Comparison of ENCODE assay signal across 8 cellular contexts in the genomic region with DNA sequence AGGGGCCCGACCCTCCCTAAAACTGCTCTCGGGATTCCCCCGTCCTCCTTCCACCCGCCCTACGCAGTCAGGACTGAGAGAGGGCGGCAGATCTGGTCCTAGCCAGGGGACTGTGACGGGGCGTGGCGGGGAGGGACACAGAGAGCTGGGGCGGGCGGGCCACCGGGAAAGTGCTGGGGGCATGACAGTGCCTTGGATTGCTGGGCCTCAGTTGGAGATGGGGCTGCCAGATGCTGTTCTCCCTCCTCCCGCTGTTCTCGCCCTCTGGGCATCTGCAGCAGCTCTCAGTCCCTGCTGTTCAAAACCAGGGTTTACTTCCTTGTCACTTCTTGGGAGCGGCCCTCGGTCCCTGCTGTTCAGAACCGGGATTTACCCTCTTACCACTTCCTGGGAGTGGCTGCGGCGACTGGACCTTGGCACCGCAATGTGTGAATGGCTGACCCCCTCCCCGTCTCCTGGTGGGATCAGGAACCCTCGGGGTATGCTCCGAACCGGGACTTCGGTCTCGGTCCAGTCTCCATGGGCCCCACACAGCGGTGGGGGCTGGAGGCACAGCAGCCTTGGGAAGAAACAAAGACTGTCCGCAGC. TPM values are rescaled to one million over a fixed set of nuclear protein-coding genes. Genes with fewer than 3 reads are reported as not detected.
DNase-seq lines count a peak whose midpoint lies in the region; ATAC-seq and TF ChIP-seq lines count a peak whose summit lies in the region.

No MANE protein-coding gene starts in this region.

- POLR2A ChIA-PET in OCI-LY7 (lab: Charles Lee), result no interaction called here

- peak overlapping the region; percentile 82 to 90 for H3K9ac ChIP-seq in mucosa of rectum (ENCODE audit: low read depth in 1 of 2, low read length in 2 of 2)

- no peaks in the 10 kb centered on the region for H3K79me2 ChIP-seq in OCI-LY7 (ENCODE audit: insufficient read depth, low read depth, low read length)

- H3K27ac ChIP-seq in mucosa of rectum (ENCODE audit: low read depth in 2 of 2, low read length in 2 of 2) (peak overlapping the region; percentile 75 to 91), OCI-LY7 (ENCODE audit: low read depth, low read length, poor library complexity, severe bottlenecking) (no peak overlapping the region)

- no TSS peak for BruUV-seq in OCI-LY7 (replicated peaks; lab: Mats Ljungman, UMichigan)

- peaks cover 15% of the 10 kb centered on the region for H3K27me3 Mint-ChIP-seq in endothelial cell (ENCODE audit: unreplicated experiment)

- no peaks in the 10 kb centered on the region for H3K36me3 ChIP-seq in mucosa of rectum (ENCODE audit: control insufficient read depth in 2 of 2, insufficient read depth in 2 of 2, low read length in 2 of 2)
- no peaks in the 10 kb centered on the region for H3K36me3 ChIP-seq in OCI-LY7 (ENCODE audit: insufficient read depth, low read length)

- H3K4me1 ChIP-seq in mucosa of rectum (ENCODE audit: control insufficient read depth in 2 of 2, insufficient read depth in 2 of 2, low read length in 2 of 2) (peaks cover 37 to 49% of the 10 kb centered on the region in 2 donors), OCI-LY7 (ENCODE audit: insufficient read depth, low read length, poor library complexity, severe bottlenecking) (peaks cover 60% of the 10 kb centered on the region)

- H3K9me3 Mint-ChIP-seq in endothelial cell (ENCODE audit: unreplicated experiment), result no peaks in the 10 kb centered on the region

- intact Hi-C loops in OCI-LY7 (cut with micrococcal nuclease; ENCODE audit: unreplicated experiment), result loop anchor here (5.0 kb wide), 1 partner anchor 244 kb away; the partner anchor contains the start of gene C15orf39

- peak; percentile 64 for DNase-seq in D341Med (ENCODE audit: low spot score)
- peak; percentile 89 for DNase-seq in NCI-H1694 (lab: John Stamatoyannopoulos, UW)
- DNase-seq in endothelial cell (ENCODE audit: low spot score), result peak; percentile 35
- no peak for DNase-seq in COLO829 (ENCODE audit: low spot score)
- DNase-seq in OCI-LY7 (ENCODE audit: low spot score), result no peak
- DNase-seq in occipital lobe (lab: John Stamatoyannopoulos, UW), result no peak

- H3K4me3 Mint-ChIP-seq in endothelial cell (ENCODE audit: unreplicated experiment), result peak overlapping the region; percentile 94

- H3K4me2 ChIP-seq in OCI-LY7 (ENCODE audit: low read length), result no peak overlapping the region

- H2AFZ ChIP-seq in OCI-LY7 (ENCODE audit: low read length), result no peak overlapping the region

- H3K9me2 ChIP-seq in OCI-LY7 (ENCODE audit: insufficient read depth, low read length), result no peaks in the 10 kb centered on the region

- peaks cover 53% of the 10 kb centered on the region for H3K4me1 Mint-ChIP-seq in endothelial cell (ENCODE audit: unreplicated experiment)

- CTCF ChIA-PET in OCI-LY7 (lab: Charles Lee; ENCODE audit: unreplicated experiment), result no interaction called here

- no peak for TF ChIP-seq CTCF in endothelial cell (IDR thresholded peaks at IDR 0.05; ENCODE audit: unreplicated experiment)
- TF ChIP-seq CTCF in OCI-LY7 (conservative IDR thresholded peaks at IDR 0.05; ENCODE audit: low read length), result no peak

- H3K4me3 ChIP-seq in mucosa of rectum (ENCODE audit: low read length in 2 of 2) (peak overlapping the region; percentile 85 to 92), OCI-LY7 (ENCODE audit: low read depth, low read length, poor library complexity, severe bottlenecking) (no peak overlapping the region)

- peak overlapping the region; percentile 82 for H3K27ac Mint-ChIP-seq in endothelial cell (ENCODE audit: unreplicated experiment)

- H3K27me3 ChIP-seq in mucosa of rectum (ENCODE audit: control insufficient read depth in 2 of 2, insufficient read depth in 2 of 2, low read length in 2 of 2), result peaks cover 0 to 3% of the 10 kb centered on the region in 2 donors

- ATAC-seq in GM19023 (IDR thresholded peaks at IDR 0.05; ENCODE audit: unreplicated experiment), result no peak

- H4K20me1 ChIP-seq in OCI-LY7 (ENCODE audit: insufficient read depth, low read length), result no peaks in the 10 kb centered on the region

- peaks cover 4% of the 10 kb centered on the region for H3K36me3 Mint-ChIP-seq in endothelial cell (ENCODE audit: low read depth, unreplicated experiment)

- no peaks in the 10 kb centered on the region for H3K9me3 ChIP-seq in mucosa of rectum (ENCODE audit: control insufficient read depth in 2 of 2, low read length in 2 of 2)
- no peaks in the 10 kb centered on the region for H3K9me3 ChIP-seq in OCI-LY7 (ENCODE audit: low read length)

RNA-seq across cellular contexts. Expression of gene RPP25, which starts 1.8 kb away (rescaled TPM):
- total RNA-seq in endothelial cell (ENCODE audit: unreplicated experiment), result 24.0 TPM
- 2.6 and 3.0 TPM in 2 replicates for total RNA-seq in OCI-LY7 (2014; rRNA removed; shearing (Covaris generic))
- 1.8 and 2.2 TPM in 2 replicates for total RNA-seq in OCI-LY7 (2022)
- total RNA-seq in occipital lobe, result 6.4 TPM

RNA-seq across cellular contexts. Expression of gene COX5A, which starts 20.5 kb away (rescaled TPM):
- total RNA-seq in endothelial cell (ENCODE audit: unreplicated experiment), result 182 TPM
- total RNA-seq in OCI-LY7 (2014; rRNA removed; shearing (Covaris generic)), result 87.2 and 168 TPM in 2 replicates
- 364 and 391 TPM in 2 replicates for total RNA-seq in OCI-LY7 (2022)
- total RNA-seq in occipital lobe, result 43.8 TPM

RNA-seq across cellular contexts. Expression of gene SCAMP5, which starts 36.9 kb away (rescaled TPM):
- total RNA-seq in endothelial cell (ENCODE audit: unreplicated experiment) (132 TPM), OCI-LY7 (2022) (43.7 and 51.6 TPM in 2 replicates), occipital lobe (51.3 TPM)
- total RNA-seq in OCI-LY7 (2014; rRNA removed; shearing (Covaris generic)), result 18.6 and 29.4 TPM in 2 replicates

RNA-seq across cellular contexts. Expression of gene FAM219B, which starts 51.8 kb away (rescaled TPM):
- total RNA-seq in endothelial cell (ENCODE audit: unreplicated experiment) (70.0 TPM), OCI-LY7 (2022) (62.8 and 67.6 TPM in 2 replicates), occipital lobe (64.6 TPM)
- 50.9 and 52.3 TPM in 2 replicates for total RNA-seq in OCI-LY7 (2014; rRNA removed; shearing (Covaris generic))

Comparison
In these comparisons a context has a peak if more than half of its experiments do, and no peak if none do; other contexts are left out.
1. DNase-seq: peak in D341Med (single experiment), NCI-H1694 (single experiment) and endothelial cell (single experiment); none in COLO829 (single experiment), OCI-LY7 (single experiment) and occipital lobe (single experiment).